1 cellular context compared by ENCODE assay signal in genomic region chr1:235588916-235589515, GRCh38.
A peak's percentile ranks its signal among the peaks of the same experiment; 100 is the strongest.
TF ChIP-seq lines count a peak whose summit lies in the region.

No MANE protein-coding gene starts in this region.

TF ChIP-seq in K562, 482 proteins besides CTCF, POLR2A, EP300 and RAD21 (continued from another document and continues in another):
- TF ChIP-seq SMARCB1 (IDR thresholded peaks at IDR 0.05; ENCODE audit: insufficient read length, low read depth), result no peak
- peak; percentile 98 for TF ChIP-seq NFXL1 (CRISPR knock-in tag; IDR thresholded peaks at IDR 0.05)
- peak; percentile 98 for TF ChIP-seq ZNF583 (CRISPR knock-in tag; IDR thresholded peaks at IDR 0.05)
- no peak for TF ChIP-seq HDAC2 (IDR thresholded peaks at IDR 0.05)
- no peak for TF ChIP-seq SETDB1 (IDR thresholded peaks at IDR 0.05; ENCODE audit: low read length)
- TF ChIP-seq THRB (CRISPR knock-in tag; conservative IDR thresholded peaks at IDR 0.05), result peak; percentile 99
- peak; percentile 97 for TF ChIP-seq ZBTB17 (CRISPR knock-in tag; IDR thresholded peaks at IDR 0.05)
- peak; percentile 78 for TF ChIP-seq CXXC5 (CRISPR knock-in tag; IDR thresholded peaks at IDR 0.05)
- TF ChIP-seq FOXA3 (CRISPR knock-in tag; conservative IDR thresholded peaks at IDR 0.05 in 1 of 2, IDR thresholded peaks at IDR 0.05 in 1 of 2), result peak; percentile 24 to 74; a peak in 1 of 4 replicates
- no peak for TF ChIP-seq KDM2B (CRISPR knock-in tag; IDR thresholded peaks at IDR 0.05)
- peak; percentile 16; the same call in 1 of the 2 replicates for TF ChIP-seq NCOR1 (IDR thresholded peaks at IDR 0.05)
- no peak for TF ChIP-seq ELK1 (CRISPR knock-in tag; IDR thresholded peaks at IDR 0.05)
- TF ChIP-seq KDM1A (IDR thresholded peaks at IDR 0.05), result no peak
- TF ChIP-seq GTF2A2 (tag; IDR thresholded peaks at IDR 0.05), result peak; percentile 88
- no peak for TF ChIP-seq NBN (IDR thresholded peaks at IDR 0.05; ENCODE audit: low read depth)
- peak; percentile 99 for TF ChIP-seq ZNF175 (CRISPR knock-in tag; IDR thresholded peaks at IDR 0.05; ENCODE audit: low read depth)
- no peak for TF ChIP-seq KAT8 (IDR thresholded peaks at IDR 0.05; ENCODE audit: low read depth)
- TF ChIP-seq CTBP1 (IDR thresholded peaks at IDR 0.05; ENCODE audit: borderline replicate concordance), result 0 out of 2 replicates have a peak, but pooled peaks have one; percentile 31
- peak; percentile 88 for TF ChIP-seq ZFP1 (CRISPR knock-in tag; IDR thresholded peaks at IDR 0.05)
- no peak for TF ChIP-seq ZNF431 (CRISPR knock-in tag; IDR thresholded peaks at IDR 0.05)
- no peak for TF ChIP-seq FOXJ3 (CRISPR knock-in tag; IDR thresholded peaks at IDR 0.05)
- peak; percentile 98 for TF ChIP-seq ZNF766 (CRISPR knock-in tag; conservative IDR thresholded peaks at IDR 0.05)
- TF ChIP-seq ERF (CRISPR knock-in tag; IDR thresholded peaks at IDR 0.05), result peak; percentile 99
- no peak for TF ChIP-seq SMARCE1 (IDR thresholded peaks at IDR 0.05)
- TF ChIP-seq MBD1 (CRISPR knock-in tag; IDR thresholded peaks at IDR 0.05), result no peak
- TF ChIP-seq SMAD4 (CRISPR knock-in tag; conservative IDR thresholded peaks at IDR 0.05), result peak; percentile 96
- TF ChIP-seq MITF (IDR thresholded peaks at IDR 0.05), result no peak
- no peak for TF ChIP-seq ZC3H4 (CRISPR knock-in tag; IDR thresholded peaks at IDR 0.05; ENCODE audit: borderline replicate concordance)
- no peak for TF ChIP-seq ZFP30 (CRISPR knock-in tag; IDR thresholded peaks at IDR 0.05; ENCODE audit: borderline replicate concordance)
- no peak for TF ChIP-seq ASH1L (IDR thresholded peaks at IDR 0.05; ENCODE audit: borderline replicate concordance, low read depth, partially characterized antibody)
- TF ChIP-seq HOMEZ (CRISPR knock-in tag; IDR thresholded peaks at IDR 0.05), result peak; percentile 70; the same call in 1 of the 2 replicates
- peak; percentile 43 for TF ChIP-seq TFE3 (CRISPR knock-in tag; IDR thresholded peaks at IDR 0.05)
- TF ChIP-seq CAMTA2 (CRISPR knock-in tag; conservative IDR thresholded peaks at IDR 0.05), result no peak
- TF ChIP-seq POLR2H (tag; IDR thresholded peaks at IDR 0.05; ENCODE audit: low read depth), result no peak
- TF ChIP-seq FOS (IDR thresholded peaks at IDR 0.05; ENCODE audit: extremely low read depth, insufficient read length), result no peak
- no peak for TF ChIP-seq PURB (CRISPR knock-in tag; IDR thresholded peaks at IDR 0.05; ENCODE audit: low read depth)
- no peak for TF ChIP-seq ETV5 (CRISPR knock-in tag; IDR thresholded peaks at IDR 0.05; ENCODE audit: low read depth)
- TF ChIP-seq ZNF212 (CRISPR knock-in tag; IDR thresholded peaks at IDR 0.05), result peak; percentile 87; the same call in 1 of the 2 replicates
- TF ChIP-seq CTCFL (IDR thresholded peaks at IDR 0.05; ENCODE audit: borderline replicate concordance, insufficient read depth, low read depth, low read length, poor library complexity, severe bottlenecking), result no peak
- no peak for TF ChIP-seq LCOR (CRISPR knock-in tag; IDR thresholded peaks at IDR 0.05)
- TF ChIP-seq L3MBTL2 (IDR thresholded peaks at IDR 0.05), result peak; percentile 86
- TF ChIP-seq KAT7 (CRISPR knock-in tag; IDR thresholded peaks at IDR 0.05; ENCODE audit: borderline replicate concordance), result no peak
- TF ChIP-seq FOSL1 (tag; conservative IDR thresholded peaks at IDR 0.05), result peak; percentile 85
- TF ChIP-seq ZBTB49 (CRISPR knock-in tag; IDR thresholded peaks at IDR 0.05; ENCODE audit: borderline replicate concordance), result no peak
- no peak for TF ChIP-seq SMC3 (conservative IDR thresholded peaks at IDR 0.05; ENCODE audit: insufficient read depth, low read depth, low read length)
- no peak for TF ChIP-seq BRF1 (IDR thresholded peaks at IDR 0.05; ENCODE audit: borderline replicate concordance, extremely low read depth, insufficient read length)
- no peak for TF ChIP-seq ZNF436 (CRISPR knock-in tag; IDR thresholded peaks at IDR 0.05)
- no peak for TF ChIP-seq GATA2 (CRISPR knock-in tag; IDR thresholded peaks at IDR 0.05)
- peak; percentile 77; the same call in 1 of the 2 replicates for TF ChIP-seq PPARD (CRISPR knock-in tag; IDR thresholded peaks at IDR 0.05)
- peak; percentile 90 for TF ChIP-seq ZNF785 (CRISPR knock-in tag; IDR thresholded peaks at IDR 0.05)
- TF ChIP-seq RFX7 (CRISPR knock-in tag; IDR thresholded peaks at IDR 0.05), result 0 out of 2 replicates have a peak, but pooled peaks have one; percentile 36
- TF ChIP-seq ZFP91 (CRISPR knock-in tag; IDR thresholded peaks at IDR 0.05), result no peak
- TF ChIP-seq PCBP2 (IDR thresholded peaks at IDR 0.05; ENCODE audit: low read depth, low read length, poor library complexity, severe bottlenecking), result no peak
- peak; percentile 50 for TF ChIP-seq MXD1 (CRISPR knock-in tag; IDR thresholded peaks at IDR 0.05; ENCODE audit: borderline replicate concordance, poor library complexity, severe bottlenecking)
- no peak for TF ChIP-seq BRD4 (IDR thresholded peaks at IDR 0.05)
- TF ChIP-seq ZNF146 (CRISPR knock-in tag; IDR thresholded peaks at IDR 0.05; ENCODE audit: unreplicated experiment), result no peak
